1 cellular context compared by ENCODE assay signal in the genomic region with DNA sequence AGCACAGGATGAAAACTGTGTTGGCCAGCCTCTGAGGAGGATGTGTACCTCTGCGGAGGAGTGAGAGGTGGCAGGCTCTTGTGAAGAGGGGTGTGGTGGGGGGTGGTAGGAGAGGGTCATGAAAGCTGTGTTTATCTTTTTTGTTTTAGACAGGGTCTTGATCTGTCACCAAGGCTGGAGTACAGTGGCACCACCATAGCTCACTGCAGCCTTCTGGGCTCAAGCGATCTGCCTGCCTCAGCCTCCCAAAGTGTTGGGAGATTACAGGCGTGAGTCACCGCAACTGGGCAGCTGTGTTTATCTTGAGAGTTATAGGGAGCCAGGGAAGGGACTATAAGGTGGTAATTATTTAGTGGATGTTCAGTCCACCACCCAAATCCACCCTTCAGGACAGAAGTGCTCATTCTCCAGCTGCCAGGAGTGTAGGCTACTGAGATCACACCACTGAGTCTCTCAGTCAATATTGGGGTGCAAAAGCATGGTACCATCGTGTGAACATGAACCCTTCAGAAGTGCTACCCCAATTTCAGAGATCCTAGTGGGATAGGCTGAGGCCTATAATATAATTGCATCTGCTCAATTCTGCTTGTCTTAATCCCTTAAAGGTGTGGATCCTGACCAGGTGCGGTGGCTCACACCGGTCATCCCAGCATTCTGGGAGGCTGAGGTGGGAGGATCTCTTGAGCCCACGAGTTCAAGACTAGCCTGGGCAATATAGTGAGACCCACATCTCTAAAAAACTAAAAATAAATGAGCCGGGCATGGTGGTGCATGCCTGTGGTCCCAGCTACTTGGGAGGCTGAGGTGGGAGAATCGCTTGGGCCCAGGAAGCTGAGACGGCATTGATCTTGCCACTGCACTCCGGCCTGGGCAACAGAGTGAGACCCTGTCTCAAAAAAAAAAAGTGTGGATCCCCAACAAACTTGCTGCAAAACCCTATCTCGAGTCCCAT.
TF ChIP-seq lines count a peak whose summit lies in the region.

No MANE protein-coding gene starts in this region.

TF ChIP-seq in IMR-90, 13 proteins besides CTCF, POLR2A, EP300 and RAD21 (continued from another document):
- TF ChIP-seq, protein P1, sequence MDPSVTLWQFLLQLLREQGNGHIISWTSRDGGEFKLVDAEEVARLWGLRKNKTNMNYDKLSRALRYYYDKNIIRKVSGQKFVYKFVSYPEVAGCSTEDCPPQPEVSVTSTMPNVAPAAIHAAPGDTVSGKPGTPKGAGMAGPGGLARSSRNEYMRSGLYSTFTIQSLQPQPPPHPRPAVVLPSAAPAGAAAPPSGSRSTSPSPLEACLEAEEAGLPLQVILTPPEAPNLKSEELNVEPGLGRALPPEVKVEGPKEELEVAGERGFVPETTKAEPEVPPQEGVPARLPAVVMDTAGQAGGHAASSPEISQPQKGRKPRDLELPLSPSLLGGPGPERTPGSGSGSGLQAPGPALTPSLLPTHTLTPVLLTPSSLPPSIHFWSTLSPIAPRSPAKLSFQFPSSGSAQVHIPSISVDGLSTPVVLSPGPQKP (IDR thresholded peaks at IDR 0.05; ENCODE audit: borderline replicate concordance, low read depth, low read length), result no peak
- no peak for TF ChIP-seq CHD1 (IDR thresholded peaks at IDR 0.05; ENCODE audit: low read depth, low read length)
- peak; percentile 77; the same call in 1 of the 2 replicates for TF ChIP-seq FOS (IDR thresholded peaks at IDR 0.05; ENCODE audit: low read depth, low read length)
- TF ChIP-seq BHLHE40 (IDR thresholded peaks at IDR 0.05; ENCODE audit: low read depth, low read length), result 0 out of 2 replicates have a peak, but pooled peaks have one; percentile 21
